In the genomic region with DNA sequence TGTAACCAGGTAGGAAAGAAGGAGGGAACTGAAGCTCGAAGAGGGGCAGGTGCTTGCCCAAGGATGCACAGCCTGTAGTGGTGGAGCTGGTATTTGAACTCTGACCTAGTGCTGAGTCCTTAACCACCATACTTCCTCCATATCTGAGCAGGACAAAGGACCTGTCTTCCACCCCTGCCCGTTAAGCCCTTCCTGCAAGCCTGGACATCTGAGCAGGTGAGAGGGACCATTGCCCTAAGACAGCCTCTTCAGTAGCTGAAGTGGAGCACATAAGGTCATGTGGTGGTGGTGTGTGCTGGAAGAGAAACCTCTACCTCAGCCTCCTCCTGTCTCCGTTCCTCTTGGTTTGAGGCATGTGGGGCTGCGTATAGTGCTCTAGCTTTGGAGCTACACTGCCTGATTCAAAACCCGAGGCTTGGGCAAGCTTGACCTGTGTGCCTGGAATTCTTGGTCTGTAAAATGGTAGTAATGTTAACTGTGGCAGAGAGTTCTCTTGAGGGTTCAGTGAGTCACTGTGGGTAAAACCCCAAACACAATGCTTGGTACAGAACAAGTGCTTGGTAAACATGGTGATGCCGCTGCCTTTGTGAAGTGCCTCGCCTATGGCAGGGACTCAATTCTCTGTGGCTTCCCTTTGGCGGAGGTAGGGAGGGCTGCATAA, we compare ENCODE assay signal across 8 cellular contexts. TPM values are rescaled to one million over a fixed set of nuclear protein-coding genes. Genes with fewer than 3 reads are reported as not detected.
DNase-seq lines count a peak whose midpoint lies in the region; ATAC-seq lines count a peak whose summit lies in the region.

No MANE protein-coding gene starts in this region.

- no peak overlapping the region for H3K23ac ChIP-seq in mesenchymal stem cell (ENCODE audit: low read length in 2 of 2)

- 64% methylated on average over 7 of the region's 8 CpGs for WGBS in mesenchymal stem cell

- peak overlapping the region; percentile 60 for H4K91ac ChIP-seq in mesenchymal stem cell (ENCODE audit: low read length)

- no peak overlapping the region for H3K14ac ChIP-seq in mesenchymal stem cell (ENCODE audit: low read length in 2 of 2)

- no peak overlapping the region for H2AK5ac ChIP-seq in mesenchymal stem cell (ENCODE audit: low read length, severe bottlenecking)

- no peak overlapping the region for H2BK120ac ChIP-seq in mesenchymal stem cell (ENCODE audit: low read depth, low read length)

- peaks cover 40% of the 10 kb centered on the region for H3K79me1 ChIP-seq in mesenchymal stem cell (replicated peaks; ENCODE audit: low read length, poor library complexity, severe bottlenecking)

- H3K18ac ChIP-seq in mesenchymal stem cell (ENCODE audit: low read depth in 1 of 2, low read length in 2 of 2) = peak overlapping the region; percentile 49 to 63

- peak; percentile 37 for ATAC-seq in GM21367 (IDR thresholded peaks at IDR 0.05; ENCODE audit: unreplicated experiment)
- ATAC-seq in HG03139 (IDR thresholded peaks at IDR 0.05; ENCODE audit: unreplicated experiment) = no peak

- peaks cover 0 to 35% of the 10 kb centered on the region in 2 experiments for H3K36me3 ChIP-seq in mesenchymal stem cell (ENCODE audit: control insufficient read depth in 1 of 2, insufficient read depth in 2 of 2, low read depth in 1 of 2, low read length in 2 of 2)

- no peaks in the 10 kb centered on the region for H3K27me3 ChIP-seq in mesenchymal stem cell (ENCODE audit: control insufficient read depth in 1 of 2, insufficient read depth in 1 of 2, low read length in 2 of 2)

- peak overlapping the region; percentile 66 for H4K8ac ChIP-seq in mesenchymal stem cell (ENCODE audit: low read length)

- no peak overlapping the region for H2AFZ ChIP-seq in mesenchymal stem cell (ENCODE audit: low read depth, low read length)

- no peak overlapping the region for H3K27ac ChIP-seq in mesenchymal stem cell (ENCODE audit: low read length, poor library complexity, severe bottlenecking)

- peaks cover 17% of the 10 kb centered on the region for H3K4me1 ChIP-seq in mesenchymal stem cell (ENCODE audit: control insufficient read depth, insufficient read depth, low read depth, low read length)

- H3K4me2 ChIP-seq in mesenchymal stem cell (ENCODE audit: low read length, poor library complexity, severe bottlenecking) = no peak overlapping the region

- H2BK15ac ChIP-seq in mesenchymal stem cell (ENCODE audit: low read depth, poor library complexity, severe bottlenecking) = no peak overlapping the region

- peak overlapping the region; percentile 4 for H3K9ac ChIP-seq in mesenchymal stem cell (ENCODE audit: low read length)

- peak overlapping the region; percentile 15 to 32 for H2BK12ac ChIP-seq in mesenchymal stem cell (ENCODE audit: low read length in 2 of 2)

- H3K4me3 ChIP-seq in mesenchymal stem cell (ENCODE audit: insufficient read depth in 1 of 2, low read depth in 1 of 2, low read length in 2 of 2) = no peak overlapping the region

- DNase-seq in NCI-H345 (lab: John Stamatoyannopoulos, UW) (peak; percentile 97), activated T-helper 1 cell treated with Interleukin-2 at 50 U/mL for 16 hours (ENCODE audit: low read depth) (peak; percentile 52), mesenchymal stem cell (peak; percentile 69), NCI-H69 (lab: John Stamatoyannopoulos, UW) (no peak), anterior cingulate cortex (lab: John Stamatoyannopoulos, UW) (no peak), NOMO-1 treated with dmso at 0.1 percent for 144 hours (lab: John Stamatoyannopoulos, UW; ENCODE audit: unreplicated experiment) (no peak)

- no peak overlapping the region for H2BK5ac ChIP-seq in mesenchymal stem cell (ENCODE audit: low read depth, low read length, poor library complexity, severe bottlenecking)

- no peaks in the 10 kb centered on the region for H3K9me3 ChIP-seq in mesenchymal stem cell (ENCODE audit: control insufficient read depth, low read length)

- H3K4ac ChIP-seq in mesenchymal stem cell (ENCODE audit: low read depth in 1 of 2, low read length in 2 of 2) = peak overlapping the region in 1 of 2 experiments; percentile 28

RNA-seq across cellular contexts. Expression of gene GALNT10, which starts 7.4 kb away (rescaled TPM):
- polyA plus RNA-seq in mesenchymal stem cell (2013, experiment 1 of 2) = 86.0 TPM
- polyA plus RNA-seq in mesenchymal stem cell (2013, experiment 2 of 2) = 85.7 TPM

Comparison
In these comparisons a context has a peak if more than half of its experiments do, and no peak if none do; other contexts are left out.
1. DNase-seq: peak in NCI-H345 (single experiment), activated T-helper 1 cell treated with Interleukin-2 at 50 U/mL for 16 hours (single experiment) and mesenchymal stem cell (single experiment); none in NCI-H69 (single experiment), anterior cingulate cortex (0 of 58) and NOMO-1 treated with dmso at 0.1 percent for 144 hours (single experiment).